ENCODE assay signal across 8 cellular contexts in genomic region chr2:233854241-233854981, GRCh38. TPM values are rescaled to one million over a fixed set of nuclear protein-coding genes. Genes with fewer than 3 reads are reported as not detected.
DNase-seq lines count a peak whose midpoint lies in the region; FAIRE-seq and TF ChIP-seq lines count a peak whose summit lies in the region.

TSS of gene HJURP (minus strand) at chr2:233854535. CDS start at chr2:233854500, 35 bp downstream.

- H3K9ac ChIP-seq in MM.1S (ENCODE audit: low read length): peak within 1 kb of the TSS; percentile 91
- peak within 1 kb of the TSS; percentile 82 for H3K9ac ChIP-seq in neural progenitor cell
- peak within 1 kb of the TSS; percentile 56 to 82 for H3K9ac ChIP-seq in stomach smooth muscle (ENCODE audit: low read length in 2 of 2)

- no peaks in the 10 kb centered on the region for H3K9me2 ChIP-seq in MM.1S (replicated peaks; ENCODE audit: insufficient read depth, low read length)

- H3K36me3 ChIP-seq in MM.1S (replicated peaks; ENCODE audit: insufficient read depth, low read length) (0 out of 2 replicates have a peak, but pooled peaks cover 2% of the 10 kb centered on the region), neural progenitor cell (peaks cover 14% of the 10 kb centered on the region), stomach smooth muscle (ENCODE audit: control insufficient read depth in 2 of 2, insufficient read depth in 2 of 2, low read length in 2 of 2) (no peaks in the 10 kb centered on the region)

- H3F3A ChIP-seq in MM.1S (ENCODE audit: insufficient read depth, low read length) (no peaks in the 10 kb centered on the region), neural progenitor cell (ENCODE audit: low read depth) (peaks cover 10% of the 10 kb centered on the region)

- no peaks in the 10 kb centered on the region for H3K9me3 Mint-ChIP-seq in neural progenitor cell

- no peaks in the 10 kb centered on the region for H3K9me3 ChIP-seq in MM.1S (replicated peaks; ENCODE audit: insufficient read depth, low read length)
- H3K9me3 ChIP-seq in neural progenitor cell (ENCODE audit: low read depth): no peaks in the 10 kb centered on the region
- no peaks in the 10 kb centered on the region for H3K9me3 ChIP-seq in stomach smooth muscle (ENCODE audit: control insufficient read depth in 2 of 2, low read length in 2 of 2)

- H3K79me2 ChIP-seq in MM.1S (ENCODE audit: low read length) (peaks cover 48% of the 10 kb centered on the region), neural progenitor cell (ENCODE audit: low read depth) (peaks cover 49% of the 10 kb centered on the region)

- H3K4me1 Mint-ChIP-seq in neural progenitor cell: peaks cover 29% of the 10 kb centered on the region

- H3K4me1 ChIP-seq in MM.1S (ENCODE audit: low read length) (0 out of 2 replicates have a peak, but pooled peaks cover 3% of the 10 kb centered on the region), neural progenitor cell (peaks cover 33% of the 10 kb centered on the region), stomach smooth muscle (ENCODE audit: control insufficient read depth, insufficient read depth, low read length) (peaks cover 8% of the 10 kb centered on the region)

- H3K27ac ChIP-seq in MM.1S (ENCODE audit: low read length): peak within 1 kb of the TSS; percentile 44; the same call in 1 of the 2 replicates
- no peak within 1 kb of the TSS for H3K27ac ChIP-seq in neural progenitor cell
- no peak within 1 kb of the TSS for H3K27ac ChIP-seq in stomach smooth muscle (ENCODE audit: low read length)

- H2AFZ ChIP-seq in MM.1S (ENCODE audit: low read length) (peak within 1 kb of the TSS; percentile 94), neural progenitor cell (replicated peaks) (peak within 1 kb of the TSS; percentile 53)

- peak; percentile 97 for FAIRE-seq in G401.6 (lab: Jason Lieb, UNC)

- H3K27me3 ChIP-seq in MM.1S (replicated peaks; ENCODE audit: insufficient read depth, low read length) (no peaks in the 10 kb centered on the region), neural progenitor cell (no peaks in the 10 kb centered on the region), stomach smooth muscle (ENCODE audit: control insufficient read depth in 1 of 2, insufficient read depth in 2 of 2, low read length in 2 of 2) (peaks cover 0 to 2% of the 10 kb centered on the region in 2 donors)

- H3K4me2 ChIP-seq in MM.1S (ENCODE audit: low read depth, low read length) (peak within 1 kb of the TSS; percentile 73), neural progenitor cell (peak within 1 kb of the TSS; percentile 98)

- H4K20me1 ChIP-seq in MM.1S (ENCODE audit: insufficient read depth, low read length) (no peaks in the 10 kb centered on the region), neural progenitor cell (ENCODE audit: low read depth) (peaks cover 44% of the 10 kb centered on the region)

- peak within 1 kb of the TSS; percentile 88 for H3K4me3 ChIP-seq in MM.1S (ENCODE audit: low read length)
- H3K4me3 ChIP-seq in fibroblast of villous mesenchyme (ENCODE audit: low read depth, low read length): peak within 1 kb of the TSS; percentile 78
- H3K4me3 ChIP-seq in neural progenitor cell: peak within 1 kb of the TSS; percentile 91
- H3K4me3 ChIP-seq in stomach smooth muscle (ENCODE audit: low read length in 2 of 2): peak within 1 kb of the TSS; percentile 73 to 93

- H3K36me3 Mint-ChIP-seq in neural progenitor cell: peaks cover 15% of the 10 kb centered on the region

- peak within 1 kb of the TSS; percentile 98 for H3K27ac Mint-ChIP-seq in neural progenitor cell

- H3K27me3 Mint-ChIP-seq in neural progenitor cell (ENCODE audit: insufficient read depth, low read depth): peaks cover 4% of the 10 kb centered on the region

- H3K4me3 Mint-ChIP-seq in neural progenitor cell: peak within 1 kb of the TSS; percentile 99

- TF ChIP-seq CTCF in MM.1S (IDR thresholded peaks at IDR 0.05; ENCODE audit: low read length): no peak
- no peak for TF ChIP-seq CTCF in fibroblast of villous mesenchyme (IDR thresholded peaks at IDR 0.05; ENCODE audit: insufficient read depth, low read depth, low read length)
- no peak for TF ChIP-seq CTCF in neural progenitor cell (IDR thresholded peaks at IDR 0.05)

- DNase-seq in HCEC 1CT (peak; percentile 96), MM.1S (peak; percentile 96), SHP77 treated with DMSO at 0.1 percent for 48 hours (lab: John Stamatoyannopoulos, UW) (peak; percentile 91), fibroblast of villous mesenchyme (ENCODE audit: low read depth) (peak; percentile 96), neural progenitor cell (ENCODE audit: low spot score) (peak; percentile 97)
- DNase-seq in activated effector memory CD4-positive, alpha-beta T cell treated with Interleukin-2 at 50 U/mL for 16 hours: peak; percentile 89

RNA-seq across cellular contexts. Expression of gene HJURP, which starts in this region (rescaled TPM):
- total RNA-seq in fibroblast of villous mesenchyme (12.2 and 27.2 TPM in 2 replicates), neural progenitor cell (ENCODE audit: low replicate concordance) (101 and 109 TPM in 2 replicates)
